8 cellular contexts compared by ENCODE assay signal in the genomic region with DNA sequence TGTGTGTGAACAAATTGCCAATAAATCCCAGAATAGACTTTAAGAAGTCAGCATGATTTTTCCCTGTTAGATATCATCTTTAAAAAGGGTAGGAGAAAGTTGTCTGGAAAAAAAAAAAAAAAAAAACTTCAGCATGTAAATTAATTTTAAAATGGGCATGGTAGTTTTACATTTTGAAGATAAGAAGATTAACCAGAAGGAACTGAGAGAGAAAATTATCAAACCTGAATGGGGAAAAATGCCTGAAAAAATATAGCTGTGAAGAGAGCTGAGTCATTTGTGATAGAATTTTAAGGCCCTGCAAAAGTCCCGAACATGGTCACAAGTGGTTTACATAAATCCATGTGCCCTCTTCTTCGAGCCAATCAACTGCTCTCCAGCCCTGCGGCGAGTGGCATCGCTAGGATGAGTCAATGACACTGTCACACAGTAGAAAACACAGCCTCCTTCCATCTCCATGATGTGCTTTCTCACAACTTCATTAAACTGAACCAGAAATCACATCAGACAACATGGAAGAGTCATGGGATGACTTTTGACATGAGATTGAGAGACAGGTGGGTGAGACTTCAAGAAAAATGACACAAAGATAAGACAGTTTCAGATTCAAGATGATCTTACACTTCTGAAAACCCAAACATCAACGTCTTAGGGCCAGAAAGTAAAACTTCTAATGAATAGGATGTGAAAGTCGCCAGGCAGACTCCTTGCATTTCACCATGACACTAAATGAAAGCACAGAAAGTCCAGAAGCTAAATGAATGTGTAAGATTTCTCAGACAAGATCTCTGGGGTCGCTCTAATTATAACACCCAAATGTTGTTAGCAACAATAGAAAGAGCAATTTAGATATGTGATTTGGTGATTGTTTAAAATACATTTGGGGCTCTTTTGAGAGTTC.
A peak's percentile ranks its signal among the peaks of the same experiment; 100 is the strongest.
DNase-seq lines count a peak whose midpoint lies in the region; ATAC-seq, FAIRE-seq and TF ChIP-seq lines count a peak whose summit lies in the region.

No MANE protein-coding gene starts in this region.

- TF ChIP-seq EP300 in SK-N-SH (IDR thresholded peaks at IDR 0.05; ENCODE audit: borderline replicate concordance in 1 of 2, low read depth in 1 of 2, low read length in 1 of 2): no peak

- H3K4me1 ChIP-seq in SK-N-SH (ENCODE audit: control insufficient read depth in 1 of 2, insufficient read depth in 2 of 2, low read depth in 1 of 2, low read length in 1 of 2): peaks cover 0 to 3% of the 10 kb centered on the region in 2 experiments; a peak in 1 of 4 replicates

- no peaks in the 10 kb centered on the region for H3K27me3 ChIP-seq in SK-N-SH (ENCODE audit: insufficient read depth)

- no peak overlapping the region for H3K27ac ChIP-seq in SK-N-SH (ENCODE audit: low read depth in 2 of 2, low read length in 1 of 2)

- no peak overlapping the region for H3K4me3 ChIP-seq in SK-N-SH (ENCODE audit: low read depth in 2 of 2, low read length in 1 of 2)

- intact Hi-C loops in posterior vena cava (cut with DNase I): no loop called here

- no peaks in the 10 kb centered on the region for H4K20me1 ChIP-seq in SK-N-SH (ENCODE audit: insufficient read depth)

- FAIRE-seq in H54 (lab: Jason Lieb, UNC): no peak

- TF ChIP-seq POLR2A in H54 (IDR thresholded peaks at IDR 0.05; ENCODE audit: low read depth, low read length): no peak

- no peak overlapping the region for H2AFZ ChIP-seq in SK-N-SH (ENCODE audit: low read depth)

- no peaks in the 10 kb centered on the region for H3F3A ChIP-seq in SK-N-SH (replicated peaks; ENCODE audit: insufficient read depth)

- no peaks in the 10 kb centered on the region for H3K36me3 ChIP-seq in SK-N-SH (replicated peaks in 1 of 2; ENCODE audit: control insufficient read depth in 1 of 2, insufficient read depth in 2 of 2, low read length in 1 of 2)

- CTCF ChIA-PET in SK-N-SH (lab: Yijun Ruan, JAX): no interaction called here

- H3K9me3 ChIP-seq in SK-N-SH: no peaks in the 10 kb centered on the region

- ATAC-seq in GM19372 (IDR thresholded peaks at IDR 0.05; ENCODE audit: low read depth, unreplicated experiment) (peak; percentile 86), HG03108 (IDR thresholded peaks at IDR 0.05; ENCODE audit: unreplicated experiment) (peak; percentile 87)

- DNase-seq in activated CD8-positive, alpha-beta memory T cell treated with anti-CD3 and anti-CD28 coated beads for 4 hours (ENCODE audit: low read depth in 2 of 2): peak; percentile 14 to 19
- DNase-seq in stimulated activated CD4-positive, alpha-beta T cell treated with anti-CD3 and anti-CD28 coated beads, TNF-alpha, amount 100 ng/mL, for 48 hours (ENCODE audit: low read depth in 3 of 3): peak; percentile 66 to 82 (median 70)
- DNase-seq in hippocampal formation (lab: John Stamatoyannopoulos, UW) (no peak), H54 (ENCODE audit: insufficient read length, low spot score) (no peak), SK-N-SH (no peak), posterior vena cava (ENCODE audit: low spot score) (no peak)

- TF ChIP-seq CTCF in SK-N-SH (IDR thresholded peaks at IDR 0.05): no peak

- TF ChIP-seq RAD21 in SK-N-SH (IDR thresholded peaks at IDR 0.05; ENCODE audit: low read length): no peak

- H3K9me2 ChIP-seq in SK-N-SH: no peaks in the 10 kb centered on the region

- no peak overlapping the region for H3K4me2 ChIP-seq in SK-N-SH

- no peak overlapping the region for H3K9ac ChIP-seq in SK-N-SH

- POLR2A ChIA-PET in SK-N-SH (lab: Yijun Ruan, JAX): no interaction called here

- no peaks in the 10 kb centered on the region for H3K79me2 ChIP-seq in SK-N-SH (ENCODE audit: insufficient read depth)

- WGBS in SK-N-SH (ENCODE audit: low lambda C conversion rate): 66% methylated on average over 8 of the region's 8 CpGs

TF ChIP-seq in SK-N-SH, 30 proteins besides CTCF, POLR2A, EP300 and RAD21:
- TF ChIP-seq, protein P1, sequence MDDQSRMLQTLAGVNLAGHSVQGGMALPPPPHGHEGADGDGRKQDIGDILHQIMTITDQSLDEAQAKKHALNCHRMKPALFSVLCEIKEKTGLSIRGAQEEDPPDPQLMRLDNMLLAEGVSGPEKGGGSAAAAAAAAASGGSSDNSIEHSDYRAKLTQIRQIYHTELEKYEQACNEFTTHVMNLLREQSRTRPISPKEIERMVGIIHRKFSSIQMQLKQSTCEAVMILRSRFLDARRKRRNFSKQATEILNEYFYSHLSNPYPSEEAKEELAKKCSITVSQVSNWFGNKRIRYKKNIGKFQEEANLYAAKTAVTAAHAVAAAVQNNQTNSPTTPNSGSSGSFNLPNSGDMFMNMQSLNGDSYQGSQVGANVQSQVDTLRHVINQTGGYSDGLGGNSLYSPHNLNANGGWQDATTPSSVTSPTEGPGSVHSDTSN (IDR thresholded peaks at IDR 0.05): no peak
- TF ChIP-seq RCOR1 (IDR thresholded peaks at IDR 0.05; ENCODE audit: low read length) (no peak), POLR2AphosphoS5 (IDR thresholded peaks at IDR 0.05; ENCODE audit: low read depth, low read length) (no peak), RFX5 (IDR thresholded peaks at IDR 0.05; ENCODE audit: low read length) (no peak), GATA2 (CRISPR knock-in tag; IDR thresholded peaks at IDR 0.05) (no peak), CHD2 (IDR thresholded peaks at IDR 0.05; ENCODE audit: low read length, partially characterized antibody) (no peak), NFIC (IDR thresholded peaks at IDR 0.05; ENCODE audit: borderline replicate concordance) (no peak), TAF1 (IDR thresholded peaks at IDR 0.05; ENCODE audit: borderline replicate concordance, low read depth, low read length) (no peak)
- TF ChIP-seq, protein P2, sequence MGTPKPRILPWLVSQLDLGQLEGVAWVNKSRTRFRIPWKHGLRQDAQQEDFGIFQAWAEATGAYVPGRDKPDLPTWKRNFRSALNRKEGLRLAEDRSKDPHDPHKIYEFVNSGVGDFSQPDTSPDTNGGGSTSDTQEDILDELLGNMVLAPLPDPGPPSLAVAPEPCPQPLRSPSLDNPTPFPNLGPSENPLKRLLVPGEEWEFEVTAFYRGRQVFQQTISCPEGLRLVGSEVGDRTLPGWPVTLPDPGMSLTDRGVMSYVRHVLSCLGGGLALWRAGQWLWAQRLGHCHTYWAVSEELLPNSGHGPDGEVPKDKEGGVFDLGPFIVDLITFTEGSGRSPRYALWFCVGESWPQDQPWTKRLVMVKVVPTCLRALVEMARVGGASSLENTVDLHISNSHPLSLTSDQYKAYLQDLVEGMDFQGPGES (IDR thresholded peaks at IDR 0.05; ENCODE audit: low read depth, low read length): no peak

Comparison
In these comparisons a context has a peak if more than half of its experiments do, and no peak if none do; other contexts are left out.
1. DNase-seq: peak in activated CD8-positive, alpha-beta memory T cell treated with anti-CD3 and anti-CD28 coated beads for 4 hours (2 of 2) and stimulated activated CD4-positive, alpha-beta T cell treated with anti-CD3 and anti-CD28 coated beads, TNF-alpha, amount 100 ng/mL, for 48 hours (3 of 3); none in hippocampal formation (0 of 2), H54 (single experiment), SK-N-SH (single experiment) and posterior vena cava (single experiment).